Comparison of ENCODE assay signal across 22 cellular contexts in genomic region chr2:158507679-158508078, GRCh38. TPM values are rescaled to one million over a fixed set of nuclear protein-coding genes. Genes with fewer than 3 reads are reported as not detected.
DNase-seq lines count a peak whose midpoint lies in the region; ATAC-seq and TF ChIP-seq lines count a peak whose summit lies in the region.
"Had no signal": no experiment of that assay in that cellular context is flagged by ENCODE, and none has a peak within 500 bp of the region (broad histone marks: within the 10 kb centered on the region; RNA-seq: fewer than 3 reads in every experiment).

No MANE protein-coding gene starts in this region.

- H3K4me1 Mint-ChIP-seq in activated T-helper 17 cell treated with anti-CD3 and anti-CD28 coated beads, Interleukin-2, amount 50 U/mL, for 72 hours, result peaks cover 14% of the 10 kb centered on the region

- no peak overlapping the region for H3K27ac ChIP-seq in esophagus squamous epithelium
- H3K27ac ChIP-seq: C4-2B, RWPE1 had no signal

- H3K9me3 Mint-ChIP-seq in activated T-helper 17 cell treated with anti-CD3 and anti-CD28 coated beads, Interleukin-2, amount 50 U/mL, for 72 hours, result no peaks in the 10 kb centered on the region
- H3K9me3 Mint-ChIP-seq: CD8-positive, alpha-beta memory T cell had no signal

- peaks cover 0 to 33% (median 12%) of the 10 kb centered on the region in 3 donors for H3K4me1 ChIP-seq in esophagus squamous epithelium

- DNase-seq in DMS53 (lab: John Stamatoyannopoulos, UW) (peak; percentile 5), DMS53 treated with DMSO at 0.1 percent for 48 hours (lab: John Stamatoyannopoulos, UW; ENCODE audit: unreplicated experiment) (no peak), choroid plexus epithelial cell (ENCODE audit: low read depth) (no peak), retinal pigment epithelial cell (ENCODE audit: low read depth) (no peak), left cardiac atrium (no peak), inferior parietal cortex (ENCODE audit: extremely low spot score) (no peak), esophagus squamous epithelium (lab: John Stamatoyannopoulos, UW) (no peak)
- DNase-seq: 8988T; CD8-positive, alpha-beta memory T cell; DND-41; KBM-7; MM.1S; NCI-H1048; NCI-H1417 treated with DMSO at 0.1 percent for 48 hours; NCI-H187; NCI-H2107; NCI-H748 treated with DMSO at 0.1 percent for 48 hours; SHP77 treated with DMSO at 0.1 percent for 48 hours had no signal

- 68 to 83% methylated on average over 2 of the region's 2 CpGs for WGBS in esophagus squamous epithelium, 2 donors

- no peaks in the 10 kb centered on the region for H3K27me3 Mint-ChIP-seq in activated T-helper 17 cell treated with anti-CD3 and anti-CD28 coated beads, Interleukin-2, amount 50 U/mL, for 72 hours
- H3K27me3 Mint-ChIP-seq: CD8-positive, alpha-beta memory T cell had no signal

- H3K36me3 Mint-ChIP-seq in activated T-helper 17 cell treated with anti-CD3 and anti-CD28 coated beads, Interleukin-2, amount 50 U/mL, for 72 hours (ENCODE audit: low read depth), result no peaks in the 10 kb centered on the region
- H3K36me3 Mint-ChIP-seq: CD8-positive, alpha-beta memory T cell had no signal

- no peaks in the 10 kb centered on the region for H3K9me3 ChIP-seq in esophagus squamous epithelium

- no peak for ATAC-seq in activated T-helper 17 cell treated with anti-CD3 and anti-CD28 coated beads, Interleukin-2, amount 50 U/mL, for 72 hours (replicated peaks)
- no peak for ATAC-seq in left cardiac atrium
- ATAC-seq: HCT116 had no signal

- H3K4me3 ChIP-seq in choroid plexus epithelial cell (ENCODE audit: low read depth, low read length) (no peak overlapping the region), retinal pigment epithelial cell (ENCODE audit: low read length) (no peak overlapping the region), esophagus squamous epithelium (no peak overlapping the region)

- H3K27ac Mint-ChIP-seq in activated T-helper 17 cell treated with anti-CD3 and anti-CD28 coated beads, Interleukin-2, amount 50 U/mL, for 72 hours, result peak overlapping the region; percentile 58
- H3K27ac Mint-ChIP-seq: CD8-positive, alpha-beta memory T cell had no signal

- TF ChIP-seq POLR2A in esophagus squamous epithelium (IDR thresholded peaks at IDR 0.05), result no peak

- no peak overlapping the region for H3K4me3 Mint-ChIP-seq in activated T-helper 17 cell treated with anti-CD3 and anti-CD28 coated beads, Interleukin-2, amount 50 U/mL, for 72 hours
- H3K4me3 Mint-ChIP-seq: CD8-positive, alpha-beta memory T cell had no signal

- TF ChIP-seq CTCF in choroid plexus epithelial cell (conservative IDR thresholded peaks at IDR 0.05; ENCODE audit: low read depth, low read length) (peak; percentile 11), retinal pigment epithelial cell (conservative IDR thresholded peaks at IDR 0.05; ENCODE audit: low read depth, low read length) (peak; percentile 9), esophagus squamous epithelium (IDR thresholded peaks at IDR 0.05) (no peak)

- no peaks in the 10 kb centered on the region for H3K27me3 ChIP-seq in esophagus squamous epithelium

- no peaks in the 10 kb centered on the region for H3K36me3 ChIP-seq in esophagus squamous epithelium

- intact Hi-C loops in left cardiac atrium (cut with DNase I), result no loop called here
- intact Hi-C loops in esophagus squamous epithelium (cut with DNase I), result no loop called here

RNA-seq across cellular contexts. Expression of gene PKP4, which starts 50.9 kb away (rescaled TPM):
- total RNA-seq in activated T-helper 17 cell treated with anti-CD3 and anti-CD28 coated beads, Interleukin-2, amount 50 U/mL, for 72 hours, result 10 to 100 TPM; 24.0 to 35.0 TPM
- total RNA-seq in left cardiac atrium (10 to 100 TPM; 62.5 to 64.8 TPM), esophagus squamous epithelium (10 to 100 TPM; 36.3 to 77.1 (median 46.6) TPM)

RNA-seq across cellular contexts. Expression of gene CCDC148, which starts 51.1 kb away (rescaled TPM):
- under 1 TPM; 0.82 to 0.93 TPM for total RNA-seq in activated T-helper 17 cell treated with anti-CD3 and anti-CD28 coated beads, Interleukin-2, amount 50 U/mL, for 72 hours
- 1 to 10 TPM; 1.1 to 2.0 TPM for total RNA-seq in left cardiac atrium
- total RNA-seq in esophagus squamous epithelium, result under 1 TPM in 2 of 4 donors, not detected in 2; 0.19 to 0.31 TPM

Comparison
In these comparisons a context has a peak if more than half of its experiments do, and no peak if none do; other contexts are left out.
1. CTCF ChIP-seq: peak in choroid plexus epithelial cell (single experiment) and retinal pigment epithelial cell (single experiment); none in esophagus squamous epithelium (0 of 6).